ENCODE assay signal across 18 cellular contexts in the genomic region with DNA sequence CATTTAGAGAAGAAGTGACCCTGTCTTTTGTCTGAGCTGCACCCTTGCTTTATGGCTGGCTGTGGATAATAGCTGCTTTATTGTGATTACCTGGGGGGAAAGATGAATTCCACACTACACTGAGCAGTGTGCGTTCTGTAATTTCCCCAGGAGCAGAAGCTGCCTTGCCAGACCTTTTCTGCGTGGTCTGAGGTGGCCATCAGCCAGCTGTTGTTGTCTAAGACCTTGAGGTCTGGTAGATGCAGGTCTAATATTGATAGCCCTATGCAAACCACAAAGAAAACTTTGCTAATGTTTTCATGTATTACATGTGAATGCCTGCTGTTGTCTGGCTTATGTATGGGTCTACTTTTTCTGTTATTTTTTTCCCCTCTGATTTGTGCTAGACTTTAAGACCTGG.
DNase-seq lines count a peak whose midpoint lies in the region; ATAC-seq and TF ChIP-seq lines count a peak whose summit lies in the region.
"Had no signal": no experiment of that assay in that cellular context is flagged by ENCODE, and none has a peak within 500 bp of the region (broad histone marks: within the 10 kb centered on the region; RNA-seq: fewer than 3 reads in every experiment).

No MANE protein-coding gene starts in this region.

- H3K4me3 ChIP-seq in HAP-1 (no peak overlapping the region), SJCRH30 (no peak overlapping the region), astrocyte of the cerebellum (ENCODE audit: low read depth, low read length) (no peak overlapping the region)
- H3K4me3 ChIP-seq: A549 had no signal

- DNase-seq in HAP-1 (ENCODE audit: low spot score in 2 of 2): peak; percentile 35 to 63
- DNase-seq in NCI-H2227 (lab: John Stamatoyannopoulos, UW; ENCODE audit: unreplicated experiment): peak; percentile 61
- DNase-seq in SJCRH30: peak; percentile 62 to 74
- peak; percentile 5 for DNase-seq in astrocyte of the cerebellum (ENCODE audit: low read depth)
- DNase-seq in erythroblast (lab: John Stamatoyannopoulos, UW): no peak
- DNase-seq in foreskin keratinocyte: no peak
- DNase-seq: 8988T; ACHN; C1 segment of cervical spinal cord; Caco-2; CD4-positive, alpha-beta memory T cell; DMS153; DND-41; GOT3; HCEC 1CT had no signal

- ATAC-seq in foreskin keratinocyte: no peak
- no peak for ATAC-seq in HG03045 (IDR thresholded peaks at IDR 0.05; ENCODE audit: unreplicated experiment)
- ATAC-seq in HG02623 (IDR thresholded peaks at IDR 0.05; ENCODE audit: unreplicated experiment): no peak

- H3K9me3 ChIP-seq in HAP-1 (no peaks in the 10 kb centered on the region), SJCRH30 (replicated peaks) (no peaks in the 10 kb centered on the region; the same call in 1 of the 2 replicates)
- H3K9me3 ChIP-seq: Caco-2 had no signal

- H3K36me3 ChIP-seq in HAP-1 (replicated peaks) (no peaks in the 10 kb centered on the region), SJCRH30 (no peaks in the 10 kb centered on the region)

- peaks cover 15% of the 10 kb centered on the region for H3K4me1 ChIP-seq in HAP-1
- H3K4me1 ChIP-seq in SJCRH30: peaks cover 35% of the 10 kb centered on the region
- H3K4me1 ChIP-seq in foreskin keratinocyte: no peaks in the 10 kb centered on the region
- H3K4me1 ChIP-seq: Caco-2 had no signal

- TF ChIP-seq POLR2A in erythroblast (IDR thresholded peaks at IDR 0.05; ENCODE audit: low read length): no peak

- H3K27me3 ChIP-seq in HAP-1 (ENCODE audit: low read depth) (no peaks in the 10 kb centered on the region), SJCRH30 (no peaks in the 10 kb centered on the region), foreskin keratinocyte (no peaks in the 10 kb centered on the region)

- H3K27ac ChIP-seq in SJCRH30 (peak overlapping the region; percentile 5; the same call in 1 of the 2 replicates), foreskin keratinocyte (no peak overlapping the region)

- TF ChIP-seq CTCF in astrocyte of the cerebellum (IDR thresholded peaks at IDR 0.05; ENCODE audit: low read depth, low read length, missing control alignments) (no peak), foreskin keratinocyte (conservative IDR thresholded peaks at IDR 0.05) (no peak)

- in situ Hi-C loops in HAP-1 (cut with MboI; ENCODE audit: low sequenced_read_pairs) (no loop called here), astrocyte of the cerebellum (cut with HindIII; ENCODE audit: low sequenced_read_pairs) (loop anchor here (5.0 kb wide), 1 partner anchor 48 kb away; no protein-coding TSS in a partner anchor)

Comparison
In these comparisons a context has a peak if more than half of its experiments do, and no peak if none do; other contexts are left out.
1. DNase-seq: peak in HAP-1 (2 of 2), NCI-H2227 (single experiment), SJCRH30 (2 of 2) and astrocyte of the cerebellum (single experiment); none in erythroblast (0 of 2) and foreskin keratinocyte (0 of 2).